27 cellular contexts compared by ENCODE assay signal in the genomic region with DNA sequence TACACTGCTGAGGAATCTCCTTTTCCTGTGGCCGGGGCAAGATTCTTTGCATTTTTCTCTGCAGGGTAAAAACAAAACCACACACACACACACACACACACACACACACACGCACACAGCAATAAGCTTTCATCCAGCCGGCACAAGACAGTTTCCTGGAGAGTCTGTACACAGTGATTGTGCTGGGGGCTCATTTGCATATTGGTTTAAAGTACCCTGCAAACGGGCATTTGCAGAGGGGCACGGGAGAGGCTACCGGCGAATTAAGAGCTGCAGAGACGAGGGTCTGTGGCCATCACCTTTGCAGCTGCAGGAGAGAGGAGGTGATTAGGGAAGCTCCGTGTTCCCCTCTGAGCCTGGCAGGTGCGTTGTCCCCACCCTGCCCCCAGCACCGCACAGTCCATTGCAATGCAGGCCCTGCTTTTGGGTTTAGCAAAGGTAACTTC.
A peak's percentile ranks its signal among the peaks of the same experiment; 100 is the strongest.
DNase-seq lines count a peak whose midpoint lies in the region; TF ChIP-seq lines count a peak whose summit lies in the region.
"Had no signal": no experiment of that assay in that cellular context is flagged by ENCODE, and none has a peak within 500 bp of the region (broad histone marks: within the 10 kb centered on the region; RNA-seq: fewer than 3 reads in every experiment).

No MANE protein-coding gene starts in this region.

- POLR2A ChIA-PET in Caco-2 (lab: Charles Lee): no interaction called here

- H3K9ac ChIP-seq in endodermal cell (ENCODE audit: extremely low read depth, low read length, poor library complexity, severe bottlenecking) (no peak overlapping the region), mammary epithelial cell (ENCODE audit: insufficient read depth, low read length) (no peak overlapping the region)

- H3K27me3 Mint-ChIP-seq in Caco-2 (ENCODE audit: insufficient read depth, unreplicated experiment) (no peaks in the 10 kb centered on the region), HFFc6 (ENCODE audit: insufficient read depth) (peaks cover 10% of the 10 kb centered on the region), endodermal cell (ENCODE audit: insufficient read depth) (peaks cover 10% of the 10 kb centered on the region), nephron progenitor cell (ENCODE audit: low read depth, poor library complexity) (peaks cover 23% of the 10 kb centered on the region)
- H3K27me3 Mint-ChIP-seq: activated B cell treated with CpG ODN at 0.5 μM for 24 hours had no signal

- WGBS in endodermal cell (ENCODE audit: insufficient coverage in 1 of 2, insufficient read length in 1 of 2), 2 experiments: 18 to 25% methylated on average over 2 to 9 of the region's 11 CpGs
- 20% methylated on average over 1 of the region's 11 CpGs for WGBS in mammary epithelial cell (ENCODE audit: low coverage, missing lambda C conversion rate)

- no peak overlapping the region for H2AFZ ChIP-seq in mammary epithelial cell (ENCODE audit: low read depth, low read length)

- H3K4me2 ChIP-seq in mammary epithelial cell (ENCODE audit: insufficient read depth, low read depth, low read length): no peak overlapping the region

- H3K27ac ChIP-seq in endodermal cell (ENCODE audit: low read depth, low read length) (no peak overlapping the region), mammary epithelial cell (ENCODE audit: insufficient read depth, low read depth, low read length) (no peak overlapping the region)
- H3K27ac ChIP-seq: prostate gland, thyroid gland had no signal

- no peaks in the 10 kb centered on the region for H3K4me1 ChIP-seq in Caco-2
- no peaks in the 10 kb centered on the region for H3K4me1 ChIP-seq in endodermal cell (ENCODE audit: control insufficient read depth, insufficient read depth, low read length)
- H3K4me1 ChIP-seq in mammary epithelial cell (ENCODE audit: insufficient read depth, low read length): no peaks in the 10 kb centered on the region
- H3K4me1 ChIP-seq: prostate gland, thyroid gland had no signal

- intact Hi-C loops in Caco-2 (cut with micrococcal nuclease; ENCODE audit: unreplicated experiment): no loop called here
- intact Hi-C loops in mammary epithelial cell (cut with micrococcal nuclease): no loop called here

- H3K4me3 Mint-ChIP-seq in Caco-2 (ENCODE audit: unreplicated experiment) (peak overlapping the region; percentile 40), HFFc6 (no peak overlapping the region; the same call in 1 of the 2 replicates), endodermal cell (no peak overlapping the region), nephron progenitor cell (peak overlapping the region; percentile 43)
- H3K4me3 Mint-ChIP-seq: activated B cell treated with CpG ODN at 0.5 μM for 24 hours; natural killer cell treated with Interleukin-12 subunit alpha and Interleukin-12 subunit beta and Interleukin-15 and Interleukin-18, amount 100 ng/mL, for 72 hours had no signal

- H3K9me3 ChIP-seq in Caco-2 (no peaks in the 10 kb centered on the region), endodermal cell (ENCODE audit: control insufficient read depth, low read length) (no peaks in the 10 kb centered on the region), mammary epithelial cell (replicated peaks; ENCODE audit: insufficient read depth, low read length) (peaks cover 16% of the 10 kb centered on the region)
- H3K9me3 ChIP-seq: prostate gland, thyroid gland had no signal

- BruUV-seq in Caco-2 (replicated peaks; lab: Mats Ljungman, UMichigan): no TSS peak
- BruUV-seq in mammary epithelial cell (replicated peaks; lab: Mats Ljungman, UMichigan): no TSS peak

- in situ Hi-C loops in mammary epithelial cell (cut with MboI; ENCODE audit: low sequenced_read_pairs in 2 of 2): no loop called here

- H3K27me3 ChIP-seq in Caco-2 (replicated peaks; ENCODE audit: control insufficient read depth, insufficient read depth, low read length) (no peaks in the 10 kb centered on the region), endodermal cell (ENCODE audit: control insufficient read depth, insufficient read depth, low read length, poor library complexity, severe bottlenecking) (no peaks in the 10 kb centered on the region), mammary epithelial cell (ENCODE audit: insufficient read depth, low read length) (no peaks in the 10 kb centered on the region)
- H3K27me3 ChIP-seq: thyroid gland had no signal

- dilution Hi-C loops in mammary epithelial cell (cut with HindIII; ENCODE audit: low sequenced_read_pairs): no loop called here

- no peak for DNase-seq in Caco-2
- peak; percentile 67 for DNase-seq in HFFc6
- DNase-seq in endodermal cell: peak; percentile 52
- no peak for DNase-seq in nephron progenitor cell
- no peak for DNase-seq in GM19240 (ENCODE audit: insufficient read length, low spot score)
- no peak for DNase-seq in mammary epithelial cell
- no peak for DNase-seq in KG1 (lab: John Stamatoyannopoulos, UW)
- DNase-seq: activated B cell treated with CpG ODN at 0.5 μM for 24 hours; activated T-cell treated with anti-CD3 and anti-CD28 coated beads, Interleukin-2, amount 50 U/mL, for 48 hours; amniotic stem cell; central memory CD4-positive, alpha-beta T cell; DMS79 treated with DMSO at 0.1 percent for 48 hours; erythroblast; foreskin melanocyte; hippocampal formation; Karpas-422; kidney; mesendoderm; NCI-H1105 treated with DMSO at 0.1 percent for 48 hours; NCI-H2107; NCI-H524; stimulated activated CD4-positive, alpha-beta T cell treated with anti-CD3 and anti-CD28 coated beads, Interleukin-2, amount 100 ng/mL, for 24 hours; stimulated activated naive B cell treated with anti-CD40 and anti-IgM and Interleukin-4, amounts not matched to agents 10 μg/mL and 1 μg/mL and 100 μg/mL, for 72 hours; thyroid gland had no signal

- H3K36me3 Mint-ChIP-seq in Caco-2 (ENCODE audit: insufficient read depth, unreplicated experiment) (no peaks in the 10 kb centered on the region), HFFc6 (ENCODE audit: low read depth) (no peaks in the 10 kb centered on the region), endodermal cell (ENCODE audit: low read depth) (no peaks in the 10 kb centered on the region), nephron progenitor cell (ENCODE audit: low read depth) (no peaks in the 10 kb centered on the region)
- H3K36me3 Mint-ChIP-seq: CD8-positive, alpha-beta memory T cell; natural killer cell treated with Interleukin-12 subunit alpha and Interleukin-12 subunit beta and Interleukin-15 and Interleukin-18, amount 100 ng/mL, for 72 hours; stimulated activated naive B cell treated with anti-CD40 and anti-IgM and Interleukin-4, amounts not matched to agents 10 μg/mL and 1 μg/mL and 100 μg/mL, for 72 hours had no signal

- H3K27ac Mint-ChIP-seq in Caco-2 (ENCODE audit: unreplicated experiment): no peak overlapping the region
- H3K27ac Mint-ChIP-seq in HFFc6: no peak overlapping the region
- no peak overlapping the region for H3K27ac Mint-ChIP-seq in endodermal cell
- H3K27ac Mint-ChIP-seq in nephron progenitor cell: peak overlapping the region; percentile 57
- H3K27ac Mint-ChIP-seq: activated B cell treated with CpG ODN at 0.5 μM for 24 hours; CD8-positive, alpha-beta memory T cell; natural killer cell treated with Interleukin-12 subunit alpha and Interleukin-12 subunit beta and Interleukin-15 and Interleukin-18, amount 100 ng/mL, for 72 hours; stimulated activated naive B cell treated with anti-CD40 and anti-IgM and Interleukin-4, amounts not matched to agents 10 μg/mL and 1 μg/mL and 100 μg/mL, for 72 hours had no signal

- H3K79me2 ChIP-seq in mammary epithelial cell (ENCODE audit: insufficient read depth, low read length): no peaks in the 10 kb centered on the region

- H3K9me3 Mint-ChIP-seq in Caco-2 (ENCODE audit: unreplicated experiment) (peaks cover 28% of the 10 kb centered on the region), HFFc6 (no peaks in the 10 kb centered on the region), endodermal cell (no peaks in the 10 kb centered on the region), nephron progenitor cell (no peaks in the 10 kb centered on the region)
- H3K9me3 Mint-ChIP-seq: natural killer cell treated with Interleukin-12 subunit alpha and Interleukin-12 subunit beta and Interleukin-15 and Interleukin-18, amount 100 ng/mL, for 72 hours had no signal

- no peak for TF ChIP-seq CTCF in Caco-2 (IDR thresholded peaks at IDR 0.05; ENCODE audit: insufficient read depth in 1 of 2, low read depth in 1 of 2, low read length in 1 of 2, severe bottlenecking in 1 of 2, unreplicated experiment in 1 of 2)
- TF ChIP-seq CTCF in HFFc6 (IDR thresholded peaks at IDR 0.05): no peak
- TF ChIP-seq CTCF in endodermal cell (conservative IDR thresholded peaks at IDR 0.05): no peak
- TF ChIP-seq CTCF in nephron progenitor cell (IDR thresholded peaks at IDR 0.05): no peak
- no peak for TF ChIP-seq CTCF in mammary epithelial cell (conservative IDR thresholded peaks at IDR 0.05 in 1 of 2, IDR thresholded peaks at IDR 0.05 in 1 of 2; ENCODE audit: extremely low read depth in 1 of 2, insufficient read depth in 1 of 2, low read depth in 1 of 2, low read length in 2 of 2)

- no peaks in the 10 kb centered on the region for H3K36me3 ChIP-seq in Caco-2 (ENCODE audit: control insufficient read depth, insufficient read depth, low read length)
- H3K36me3 ChIP-seq in endodermal cell (ENCODE audit: control insufficient read depth, insufficient read depth, low read length): no peaks in the 10 kb centered on the region
- H3K36me3 ChIP-seq in mammary epithelial cell (ENCODE audit: insufficient read depth, low read length): no peaks in the 10 kb centered on the region
- H3K36me3 ChIP-seq: prostate gland, thyroid gland had no signal

- no peaks in the 10 kb centered on the region for H4K20me1 ChIP-seq in mammary epithelial cell (ENCODE audit: insufficient read depth, low read length)

- H3K4me3 ChIP-seq in Caco-2 (ENCODE audit: low read depth, low read length) (no peak overlapping the region), endodermal cell (ENCODE audit: low read length) (no peak overlapping the region), mammary epithelial cell (replicated peaks in 1 of 3; ENCODE audit: insufficient read depth in 1 of 3, low read depth in 2 of 3, low read length in 3 of 3) (no peak overlapping the region)
- H3K4me3 ChIP-seq: prostate gland, thyroid gland had no signal

- CTCF ChIA-PET in Caco-2 (lab: Charles Lee): no interaction called here
- CTCF ChIA-PET in mammary epithelial cell (lab: Charles Lee; ENCODE audit: low non-redundant PET): no interaction called here

- H3K4me1 Mint-ChIP-seq in Caco-2 (ENCODE audit: low read depth, unreplicated experiment) (no peaks in the 10 kb centered on the region), HFFc6 (ENCODE audit: low read depth) (peaks cover 31% of the 10 kb centered on the region), endodermal cell (peaks cover 8% of the 10 kb centered on the region), nephron progenitor cell (peaks cover 51% of the 10 kb centered on the region)

Comparison
In these comparisons a context has a peak if more than half of its experiments do, and no peak if none do; other contexts are left out.
1. DNase-seq: peak in HFFc6 (single experiment) and endodermal cell (single experiment); none in Caco-2 (0 of 2), nephron progenitor cell (single experiment), GM19240 (single experiment), mammary epithelial cell (single experiment) and KG1 (single experiment).
2. H3K4me3 Mint-ChIP-seq: peak in Caco-2 (single experiment) and nephron progenitor cell (single experiment); none in HFFc6 (single experiment) and endodermal cell (single experiment).